In genomic region chr4:45442466-45442865, GRCh38 we compare ENCODE assay signal across 11 cellular contexts.
DNase-seq lines count a peak whose midpoint lies in the region; ATAC-seq and TF ChIP-seq lines count a peak whose summit lies in the region.
"Had no signal": no experiment of that assay in that cellular context is flagged by ENCODE, and none has a peak within 500 bp of the region (broad histone marks: within the 10 kb centered on the region; RNA-seq: fewer than 3 reads in every experiment).

No MANE protein-coding gene starts in this region.

- H3K4me1 ChIP-seq in PC-9 (replicated peaks; ENCODE audit: insufficient read depth): no peaks in the 10 kb centered on the region
- peaks cover 10% of the 10 kb centered on the region for H3K4me1 ChIP-seq in left ventricle myocardium inferior

- DNase-seq in PC-9 (no peak), left ventricle myocardium inferior (no peak), anterior cingulate cortex (lab: John Stamatoyannopoulos, UW) (no peak), GF-D8 (lab: John Stamatoyannopoulos, UW) (no peak)
- DNase-seq: activated CD4-positive, CD25-positive, alpha-beta regulatory T cell had no signal

- H3K4me2 ChIP-seq in PC-9: no peak overlapping the region
- H3K4me2 ChIP-seq: KMS-11 had no signal

- no peak overlapping the region for H2AFZ ChIP-seq in PC-9

- no peaks in the 10 kb centered on the region for H3K79me2 ChIP-seq in PC-9 (ENCODE audit: low read depth)

- H3K9me3 ChIP-seq in PC-9 (ENCODE audit: insufficient read depth, low read depth) (no peaks in the 10 kb centered on the region), left ventricle myocardium inferior (replicated peaks) (no peaks in the 10 kb centered on the region)
- H3K9me3 ChIP-seq: thoracic aorta had no signal

- H3K27me3 ChIP-seq in PC-9 (ENCODE audit: insufficient read depth, low read depth): no peaks in the 10 kb centered on the region
- H3K27me3 ChIP-seq in left ventricle myocardium inferior (ENCODE audit: low read depth): no peaks in the 10 kb centered on the region

- H3K4me3 ChIP-seq in PC-9 (no peak overlapping the region), left ventricle myocardium inferior (no peak overlapping the region)
- H3K4me3 ChIP-seq: thoracic aorta had no signal

- no TSS peak for BruUV-seq in PC-9 (replicated peaks; lab: Mats Ljungman, UMichigan)

- CTCF ChIA-PET in PC-9 (lab: Charles Lee): no interaction called here

- H3K9me2 ChIP-seq in PC-9 (ENCODE audit: insufficient read depth): no peaks in the 10 kb centered on the region

- POLR2A ChIA-PET in PC-9 (lab: Charles Lee; ENCODE audit: unreplicated experiment): no interaction called here

- intact Hi-C loops in PC-9 (cut with micrococcal nuclease; ENCODE audit: unreplicated experiment): loop anchor here (1.0 kb wide), 1 partner anchor 515 kb away; no protein-coding TSS in a partner anchor
- intact Hi-C loops in left ventricle myocardium inferior (cut with micrococcal nuclease): no loop called here

- no peaks in the 10 kb centered on the region for H3K36me3 ChIP-seq in PC-9 (ENCODE audit: low read depth)
- H3K36me3 ChIP-seq in left ventricle myocardium inferior: no peaks in the 10 kb centered on the region
- H3K36me3 ChIP-seq: thoracic aorta had no signal

- TF ChIP-seq CTCF in C4-2B (conservative IDR thresholded peaks at IDR 0.05) (peak; percentile 66), PC-9 (conservative IDR thresholded peaks at IDR 0.05) (peak; percentile 52; the same call in 1 of the 2 replicates), left ventricle myocardium inferior (IDR thresholded peaks at IDR 0.05; ENCODE audit: borderline replicate concordance) (peak; percentile 51)

- ATAC-seq in GM21786 (IDR thresholded peaks at IDR 0.05; ENCODE audit: unreplicated experiment): peak; percentile 66
- no peak for ATAC-seq in GM21381 (IDR thresholded peaks at IDR 0.05; ENCODE audit: unreplicated experiment)
- ATAC-seq in GM19351 (IDR thresholded peaks at IDR 0.05; ENCODE audit: unreplicated experiment): no peak

- H3K27ac ChIP-seq in C4-2B (no peak overlapping the region), PC-9 (no peak overlapping the region), left ventricle myocardium inferior (replicated peaks) (no peak overlapping the region)
- H3K27ac ChIP-seq: KMS-11, thoracic aorta had no signal

- no peaks in the 10 kb centered on the region for H4K20me1 ChIP-seq in PC-9 (ENCODE audit: insufficient read depth)

- H3F3A ChIP-seq in PC-9 (ENCODE audit: insufficient read depth, low read depth): no peaks in the 10 kb centered on the region
